Comparison of ENCODE assay signal across 20 cellular contexts in the genomic region with DNA sequence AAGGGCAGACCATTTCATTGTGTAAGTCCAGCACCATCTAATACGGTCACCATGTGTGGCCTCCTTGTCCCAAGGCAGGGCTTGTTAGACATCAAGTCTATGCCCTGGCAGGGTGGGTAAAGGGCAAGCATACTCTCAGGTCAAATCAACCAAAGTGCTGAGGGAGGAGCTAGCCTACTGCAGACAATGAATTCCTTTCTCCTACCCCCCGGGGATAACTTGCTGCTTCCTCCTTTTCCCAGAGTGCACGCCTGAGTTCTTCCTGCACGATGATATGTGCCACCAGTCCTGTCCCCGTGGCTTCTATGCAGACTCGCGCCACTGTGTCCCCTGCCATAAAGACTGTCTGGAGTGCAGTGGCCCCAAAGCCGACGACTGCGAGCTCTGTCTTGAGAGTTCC.
"Had no signal": no experiment of that assay in that cellular context is flagged by ENCODE, and none has a peak within 500 bp of the region (broad histone marks: within the 10 kb centered on the region; RNA-seq: fewer than 3 reads in every experiment).

No MANE protein-coding gene starts in this region.

- H3K4me1 Mint-ChIP-seq: activated naive CD8-positive, alpha-beta T cell treated with anti-CD3 and anti-CD28 coated beads, Interleukin-2, amount 10 ng/mL, durations not matched to agents 7 days and 5 days; immature natural killer cell; natural killer cell had no signal

- H3K36me3 Mint-ChIP-seq: activated naive CD8-positive, alpha-beta T cell treated with anti-CD3 and anti-CD28 coated beads, Interleukin-2, amount 10 ng/mL, durations not matched to agents 7 days and 5 days; immature natural killer cell; natural killer cell had no signal

- H3K9ac ChIP-seq: parathyroid adenoma had no signal

- H3K27ac ChIP-seq: coronary artery, epithelial cell of prostate, left ventricle myocardium inferior, parathyroid adenoma, thyroid gland had no signal

- H3K27me3 ChIP-seq: thyroid gland had no signal

- H3K4me1 ChIP-seq: left ventricle myocardium inferior, parathyroid adenoma, thyroid gland had no signal

- H2AFZ ChIP-seq: parathyroid adenoma had no signal

- H3K9me3 ChIP-seq: left ventricle myocardium inferior, thyroid gland had no signal

- H3K4me3 Mint-ChIP-seq: activated naive CD4-positive, alpha-beta T cell treated with anti-CD3 and anti-CD28 coated beads for 36 hours; activated naive CD8-positive, alpha-beta T cell treated with anti-CD3 and anti-CD28 coated beads, Interleukin-2, amount 10 ng/mL, durations not matched to agents 7 days and 5 days; activated T-cell treated with anti-CD3 and anti-CD28 coated beads, Interleukin-2, amount 50 U/mL, for 72 hours; immature natural killer cell; natural killer cell had no signal

- H3K27me3 Mint-ChIP-seq: activated naive CD8-positive, alpha-beta T cell treated with anti-CD3 and anti-CD28 coated beads, Interleukin-2, amount 10 ng/mL, durations not matched to agents 7 days and 5 days had no signal

- H3K9me3 Mint-ChIP-seq: activated naive CD4-positive, alpha-beta T cell treated with anti-CD3 and anti-CD28 coated beads for 36 hours; activated naive CD8-positive, alpha-beta T cell treated with anti-CD3 and anti-CD28 coated beads, Interleukin-2, amount 10 ng/mL, durations not matched to agents 7 days and 5 days; activated T-cell treated with anti-CD3 and anti-CD28 coated beads, Interleukin-2, amount 50 U/mL, for 72 hours; immature natural killer cell; natural killer cell had no signal

- DNase-seq: activated CD4-positive, alpha-beta T cell treated with anti-CD3 and anti-CD28 coated beads, Interleukin-2, amount 50 U/mL, for 4 hours; activated effector memory CD4-positive, alpha-beta T cell treated with Interleukin-2 at 50 U/mL for 16 hours; activated naive CD4-positive, alpha-beta T cell treated with anti-CD3 and anti-CD28 coated beads for 36 hours; activated naive CD8-positive, alpha-beta T cell treated with anti-CD3 and anti-CD28 coated beads, Interleukin-2, amount 10 ng/mL, durations not matched to agents 7 days and 5 days; activated T-cell treated with anti-CD3 and anti-CD28 coated beads, Interleukin-2, amount 50 U/mL, for 72 hours; amygdala; cerebellar nuclear complex; immature natural killer cell; left ventricle myocardium inferior; midbrain; natural killer cell; right cardiac atrium; stimulated activated CD4-positive, alpha-beta T cell treated with anti-CD3 and anti-CD28 coated beads, Interleukin-4, amount 100 ng/mL, for 24 hours; stimulated activated naive CD4-positive, alpha-beta T cell treated with Interleukin-2 at 50 U/mL for 16 hours; substantia nigra; T-helper 1 cell; thyroid gland had no signal

- H3K36me3 ChIP-seq: left ventricle myocardium inferior, thyroid gland had no signal

- ATAC-seq: activated T-cell treated with anti-CD3 and anti-CD28 coated beads, Interleukin-2, amount 50 U/mL, for 72 hours; natural killer cell; right cardiac atrium had no signal

- H3K4me3 ChIP-seq: coronary artery, left ventricle myocardium inferior, thyroid gland had no signal

- H3K27ac Mint-ChIP-seq: activated naive CD4-positive, alpha-beta T cell treated with anti-CD3 and anti-CD28 coated beads for 36 hours; activated naive CD8-positive, alpha-beta T cell treated with anti-CD3 and anti-CD28 coated beads, Interleukin-2, amount 10 ng/mL, durations not matched to agents 7 days and 5 days; activated T-cell treated with anti-CD3 and anti-CD28 coated beads, Interleukin-2, amount 50 U/mL, for 72 hours; immature natural killer cell; natural killer cell had no signal
